Comparison of ENCODE assay signal across 8 cellular contexts in the genomic region with DNA sequence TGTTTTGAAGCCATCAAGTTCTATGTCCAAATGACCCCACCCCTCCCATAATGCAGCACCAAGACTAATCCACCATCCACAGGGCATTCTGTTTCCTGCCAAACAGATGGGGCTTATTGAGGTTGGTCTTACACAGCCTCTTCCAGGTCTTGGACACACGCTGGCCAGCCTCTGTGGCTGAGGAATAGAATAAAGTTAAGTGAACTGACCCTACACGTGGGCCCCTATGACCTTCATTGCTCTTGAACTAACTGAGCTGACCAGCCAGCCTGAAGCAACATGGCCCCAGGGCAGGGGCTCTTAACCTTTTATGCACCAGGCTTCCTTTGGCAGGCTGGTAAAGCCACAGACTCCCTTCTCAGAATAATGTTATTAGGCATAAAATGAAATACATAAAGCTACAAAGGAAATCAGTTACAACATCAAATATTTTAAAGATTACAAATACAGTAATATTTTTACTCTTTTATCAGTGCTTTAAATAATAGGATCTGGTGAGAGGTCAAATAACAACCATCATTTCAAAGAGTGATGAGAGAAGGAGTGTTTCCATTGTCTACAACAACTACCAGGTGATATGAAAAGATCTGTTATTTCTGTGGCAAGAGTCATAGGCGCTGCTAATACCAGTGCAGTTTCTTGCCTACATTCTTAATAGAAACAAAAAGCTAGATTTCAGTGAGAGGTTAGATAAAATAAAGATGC.
DNase-seq lines count a peak whose midpoint lies in the region; ATAC-seq and TF ChIP-seq lines count a peak whose summit lies in the region.

No MANE protein-coding gene starts in this region.

- H3K4me1 ChIP-seq in DOHH2 (ENCODE audit: control insufficient read depth, low read length) (peaks cover 52% of the 10 kb centered on the region), rectal smooth muscle tissue (ENCODE audit: control insufficient read depth, insufficient read depth, low read length) (peaks cover 13% of the 10 kb centered on the region)

- no peaks in the 10 kb centered on the region for H3K9me2 ChIP-seq in DOHH2 (replicated peaks; ENCODE audit: control insufficient read depth, low read length)

- DNase-seq in NB4 (ENCODE audit: low read depth) (no peak), DMS153 (lab: John Stamatoyannopoulos, UW) (no peak)

- no peaks in the 10 kb centered on the region for H3F3A ChIP-seq in DOHH2 (ENCODE audit: control insufficient read depth, insufficient read depth)

- no peaks in the 10 kb centered on the region for H3K9me3 ChIP-seq in DOHH2 (ENCODE audit: control insufficient read depth, insufficient read depth, low read length)

- no peak overlapping the region for H3K9ac ChIP-seq in rectal smooth muscle tissue (ENCODE audit: low read length)

- H3K4me3 ChIP-seq in DOHH2 (ENCODE audit: low read length) (peak overlapping the region; percentile 59), NB4 (ENCODE audit: low read depth, low read length) (peak overlapping the region; percentile 10), rectal smooth muscle tissue (ENCODE audit: low read length) (no peak overlapping the region)

- TF ChIP-seq CTCF in DOHH2 (IDR thresholded peaks at IDR 0.05; ENCODE audit: low read depth, low read length, poor library complexity, severe bottlenecking) = no peak
- no peak for TF ChIP-seq CTCF in NB4 (IDR thresholded peaks at IDR 0.05; ENCODE audit: low read depth, low read length)

- no peak for TF ChIP-seq POLR2A in NB4 (IDR thresholded peaks at IDR 0.05; ENCODE audit: extremely low read depth, insufficient read length)

- H4K20me1 ChIP-seq in DOHH2 (ENCODE audit: control insufficient read depth, insufficient read depth, low read depth, low read length) = no peaks in the 10 kb centered on the region

- H3K4me2 ChIP-seq in DOHH2 (ENCODE audit: low read length) = peak overlapping the region; percentile 81

- ATAC-seq in esophagus mucosa = peak; percentile 8
- ATAC-seq in HG03565 (IDR thresholded peaks at IDR 0.05; ENCODE audit: unreplicated experiment) = no peak
- ATAC-seq in HG02840 (IDR thresholded peaks at IDR 0.05; ENCODE audit: low FRiP score, unreplicated experiment) = no peak
- no peak for ATAC-seq in GM21529 (IDR thresholded peaks at IDR 0.05; ENCODE audit: unreplicated experiment)

- H3K27ac ChIP-seq in DOHH2 (ENCODE audit: low read depth, low read length) (peak overlapping the region; percentile 78), rectal smooth muscle tissue (ENCODE audit: low read depth, low read length) (peak overlapping the region; percentile 59)

- no peaks in the 10 kb centered on the region for H3K36me3 ChIP-seq in DOHH2 (ENCODE audit: control insufficient read depth, low read length)
- no peaks in the 10 kb centered on the region for H3K36me3 ChIP-seq in rectal smooth muscle tissue (ENCODE audit: control insufficient read depth, insufficient read depth, low read length)

- H3K79me2 ChIP-seq in DOHH2 (ENCODE audit: control insufficient read depth, low read length) = no peaks in the 10 kb centered on the region

- H3K27me3 ChIP-seq in DOHH2 (ENCODE audit: control insufficient read depth, low read length) (no peaks in the 10 kb centered on the region), rectal smooth muscle tissue (ENCODE audit: control insufficient read depth, insufficient read depth, low read length) (no peaks in the 10 kb centered on the region)
